In genomic region chr19:55544014-55544413, GRCh38 we compare ENCODE assay signal across 38 cellular contexts. TPM values are rescaled to one million over a fixed set of nuclear protein-coding genes. Genes with fewer than 3 reads are reported as not detected.
"Had no signal": no experiment of that assay in that cellular context is flagged by ENCODE, and none has a peak within 500 bp of the region (broad histone marks: within the 10 kb centered on the region; RNA-seq: fewer than 3 reads in every experiment).

No MANE protein-coding gene starts in this region.

- H3K4me1 ChIP-seq: body of pancreas, colonic mucosa had no signal

- H3K9me3 ChIP-seq: adrenal gland, body of pancreas, colonic mucosa, esophagus squamous epithelium, gastroesophageal sphincter had no signal

- DNase-seq: activated B cell treated with CpG ODN at 0.5 μM for 24 hours; activated CD4-positive, alpha-beta T cell treated with anti-CD3 and anti-CD28 coated beads for 48 hours; activated CD4-positive, alpha-beta T cell treated with anti-CD3 and anti-CD28 coated beads, Interleukin-2, amount 50 U/mL, for 1 hour; activated CD4-positive, alpha-beta T cell treated with anti-CD3 and anti-CD28 coated beads, Interleukin-2, amount 50 U/mL, for 48 hours; activated CD8-positive, alpha-beta memory T cell treated with anti-CD3 and anti-CD28 coated beads for 24 hours; activated CD8-positive, alpha-beta T cell treated with anti-CD3 and anti-CD28 coated beads for 36 hours; activated effector memory CD4-positive, alpha-beta T cell treated with anti-CD3 and anti-CD28 coated beads, Interleukin-2, amount 50 U/mL, for 16 hours; activated naive CD4-positive, alpha-beta T cell treated with anti-CD3 and anti-CD28 coated beads for 36 hours; activated naive CD8-positive, alpha-beta T cell treated with anti-CD3 and anti-CD28 coated beads for 36 hours; activated naive CD8-positive, alpha-beta T cell treated with anti-CD3 and anti-CD28 coated beads, Interleukin-2, amount 50 U/mL, for 24 hours; activated T-cell treated with anti-CD3 and anti-CD28 coated beads, Interleukin-2, amount 50 U/mL, for 1 hour; activated T-cell treated with anti-CD3 and anti-CD28 coated beads, Interleukin-2, amount 50 U/mL, for 48 hours; adrenal gland; amygdala; aorta; body of pancreas; central memory CD4-positive, alpha-beta T cell; cerebellar nuclear complex; colonic mucosa; effector CD8-positive, alpha-beta T cell; esophagus squamous epithelium; foreskin melanocyte; T-helper 1 cell; T-helper 17 cell; T1000; WERI-Rb-1 had no signal

- H3K27ac ChIP-seq: adrenal gland, body of pancreas, colonic mucosa, epithelial cell of prostate, esophagus squamous epithelium, gastroesophageal sphincter, WERI-Rb-1 had no signal

- H3K27me3 ChIP-seq: colonic mucosa had no signal

- H3K4me3 ChIP-seq: adrenal gland, body of pancreas, colonic mucosa, esophagus squamous epithelium, gastroesophageal sphincter had no signal

- FAIRE-seq: endometrium, endothelial cell of umbilical vein had no signal

- H3K36me3 ChIP-seq: adrenal gland, colonic mucosa, esophagus squamous epithelium, gastroesophageal sphincter, WERI-Rb-1 had no signal

- ATAC-seq: activated CD4-positive, CD25-positive, alpha-beta regulatory T cell treated with anti-CD3 and anti-CD28 coated beads, Interleukin-2, amount 50 U/mL, for 24 hours; activated CD8-positive, alpha-beta T cell treated with anti-CD3 and anti-CD28 coated beads for 36 hours; activated naive CD8-positive, alpha-beta T cell treated with anti-CD3 and anti-CD28 coated beads, Interleukin-2, amount 50 U/mL, for 24 hours; body of pancreas; gastroesophageal sphincter; T-helper 17 cell had no signal

RNA-seq across cellular contexts. Expression of gene SBK3, which starts 1.3 kb away (rescaled TPM):
- total RNA-seq: activated B cell treated with CpG ODN at 0.5 μM for 24 hours; activated CD8-positive, alpha-beta T cell treated with anti-CD3 and anti-CD28 coated beads for 36 hours; activated naive CD4-positive, alpha-beta T cell treated with anti-CD3 and anti-CD28 coated beads for 36 hours; activated naive CD8-positive, alpha-beta T cell treated with anti-CD3 and anti-CD28 coated beads for 36 hours; activated T-helper 1 cell treated with anti-CD3 and anti-CD28 coated beads, Interleukin-12 subunit alpha, Interleukin-12 subunit beta, Interleukin-2, Interleukin-4 antibody, amounts not matched to agents 30 ng/mL and 10 ng/mL and 1 ng/mL, durations not matched to agents 14 hours and 24 hours and 36 hours; activated T-helper 2 cell treated with anti-CD3 and anti-CD28 coated beads, Interferon-gamma antibody, Interleukin-2, Interleukin-4, amounts not matched to agents 10 μg/mL and 5 μg/mL and 100 μg/mL, durations not matched to agents 14 hours and 24 hours and 36 hours; body of pancreas; colonic mucosa; T-helper 17 cell had no signal
- polyA plus RNA-seq: aorta, fibroblast of lung had no signal

RNA-seq across cellular contexts. Expression of gene SBK2, which starts 7.1 kb away (rescaled TPM):
- total RNA-seq: activated B cell treated with CpG ODN at 0.5 μM for 24 hours; activated CD8-positive, alpha-beta T cell treated with anti-CD3 and anti-CD28 coated beads for 36 hours; activated naive CD4-positive, alpha-beta T cell treated with anti-CD3 and anti-CD28 coated beads for 36 hours; activated naive CD8-positive, alpha-beta T cell treated with anti-CD3 and anti-CD28 coated beads for 36 hours; activated T-helper 1 cell treated with anti-CD3 and anti-CD28 coated beads, Interleukin-12 subunit alpha, Interleukin-12 subunit beta, Interleukin-2, Interleukin-4 antibody, amounts not matched to agents 30 ng/mL and 10 ng/mL and 1 ng/mL, durations not matched to agents 14 hours and 24 hours and 36 hours; activated T-helper 2 cell treated with anti-CD3 and anti-CD28 coated beads, Interferon-gamma antibody, Interleukin-2, Interleukin-4, amounts not matched to agents 10 μg/mL and 5 μg/mL and 100 μg/mL, durations not matched to agents 14 hours and 24 hours and 36 hours; adrenal gland; aorta; body of pancreas; colonic mucosa; dermis microvascular lymphatic vessel endothelial cell; endothelial cell of umbilical vein; esophagus squamous epithelium; fibroblast of lung; fibroblast of villous mesenchyme; gastroesophageal sphincter; glomerular endothelial cell; T-helper 17 cell had no signal
- polyA plus RNA-seq: adrenal gland, aorta, endothelial cell of umbilical vein, esophagus, fibroblast of lung had no signal
